Comparison of ENCODE assay signal across 8 cellular contexts in genomic region chr16:31487076-31487719, GRCh38. TPM values are rescaled to one million over a fixed set of nuclear protein-coding genes. Genes with fewer than 3 reads are reported as not detected.
DNase-seq lines count a peak whose midpoint lies in the region; ATAC-seq and TF ChIP-seq lines count a peak whose summit lies in the region.

No MANE protein-coding gene starts in this region.

- H3K4me1 ChIP-seq in KMS-11 (ENCODE audit: low read depth, poor library complexity, severe bottlenecking) (no peaks in the 10 kb centered on the region), neuron (ENCODE audit: insufficient read depth, low read length) (peaks cover 5% of the 10 kb centered on the region)

- no peak for TF ChIP-seq CTCF in CD14-positive monocyte (IDR thresholded peaks at IDR 0.05)
- TF ChIP-seq CTCF in KMS-11 (conservative IDR thresholded peaks at IDR 0.05; ENCODE audit: low read depth, low read length) = no peak
- TF ChIP-seq CTCF in epithelial cell of esophagus (IDR thresholded peaks at IDR 0.05; ENCODE audit: insufficient read depth, low read depth, low read length, missing control alignments) = no peak

- peaks cover 5 to 41% (median 34%) of the 10 kb centered on the region in 3 donors for H3K27me3 Mint-ChIP-seq in CD14-positive monocyte (ENCODE audit: low read depth in 3 of 3)

- ATAC-seq in HG02763 (IDR thresholded peaks at IDR 0.05; ENCODE audit: unreplicated experiment) = no peak

- peaks cover 16% of the 10 kb centered on the region for H3K4me1 Mint-ChIP-seq in CD14-positive monocyte

- peaks cover 18 to 21% of the 10 kb centered on the region in 2 donors for H3K36me3 Mint-ChIP-seq in CD14-positive monocyte

- H3K36me3 ChIP-seq in KMS-11 (ENCODE audit: insufficient read depth) (no peaks in the 10 kb centered on the region), neuron (ENCODE audit: insufficient read depth, low read length) (peaks cover 35% of the 10 kb centered on the region)

- peaks cover 2% of the 10 kb centered on the region for H3K9me3 ChIP-seq in neuron (ENCODE audit: low read length)

- no peak overlapping the region for H3K27ac ChIP-seq in KMS-11

- peak overlapping the region; percentile 10; the same call in 1 of the 2 replicates for H3K9ac ChIP-seq in KMS-11

- peak overlapping the region; percentile 53 for H3K4me3 ChIP-seq in KMS-11 (IDR thresholded peaks at IDR 0.05; ENCODE audit: insufficient read depth, low read depth, low read length)
- peak overlapping the region; percentile 54 for H3K4me3 ChIP-seq in epithelial cell of esophagus (ENCODE audit: low read length)
- H3K4me3 ChIP-seq in neuron (ENCODE audit: low read length) = peak overlapping the region; percentile 27

- no peaks in the 10 kb centered on the region for H3K79me2 ChIP-seq in KMS-11 (ENCODE audit: insufficient read depth, low read depth)

- H3K27me3 ChIP-seq in KMS-11 (ENCODE audit: insufficient read depth, low read depth) (no peaks in the 10 kb centered on the region), neuron (ENCODE audit: insufficient read depth, low read length) (no peaks in the 10 kb centered on the region)

- intact Hi-C loops in CD14-positive monocyte (cut with micrococcal nuclease) = no loop called here

- H3K4me2 ChIP-seq in KMS-11 = peak overlapping the region; percentile 58

- peak overlapping the region; percentile 86 to 91 for H3K4me3 Mint-ChIP-seq in CD14-positive monocyte

- H3K9me3 Mint-ChIP-seq in CD14-positive monocyte = peaks cover 0 to 2% (median 0%) of the 10 kb centered on the region in 7 donors

- no peak overlapping the region for H3K27ac Mint-ChIP-seq in CD14-positive monocyte

- peak overlapping the region; percentile 93 for H2AFZ ChIP-seq in KMS-11 (ENCODE audit: low read depth)
- peak overlapping the region; percentile 22 for H2AFZ ChIP-seq in neuron (ENCODE audit: low read depth, low read length)

- H4K20me1 ChIP-seq in KMS-11 (ENCODE audit: insufficient read depth) = no peaks in the 10 kb centered on the region

- no peak for DNase-seq in CD14-positive monocyte (ENCODE audit: low spot score)
- DNase-seq in epithelial cell of esophagus (ENCODE audit: low read depth) = no peak
- DNase-seq in occipital lobe (lab: John Stamatoyannopoulos, UW) = no peak
- DNase-seq in NCI-H146 (lab: John Stamatoyannopoulos, UW) = no peak
- no peak for DNase-seq in NCI-H1436 treated with DMSO at 0.1 percent for 48 hours (lab: John Stamatoyannopoulos, UW)

RNA-seq across cellular contexts. Expression of gene SLC5A2, which starts 4.3 kb away (rescaled TPM):
- polyA plus RNA-seq in CD14-positive monocyte = not detected
- total RNA-seq in occipital lobe = 0.62 TPM

RNA-seq across cellular contexts. Expression of gene TGFB1I1, which starts 15.2 kb away (rescaled TPM):
- under 1 TPM in 1 of 2 donors, not detected in 1; 0.16 TPM for polyA plus RNA-seq in CD14-positive monocyte
- 3.7 TPM for total RNA-seq in occipital lobe

RNA-seq across cellular contexts. Expression of gene RUSF1, which starts 21.0 kb away (rescaled TPM):
- polyA plus RNA-seq in CD14-positive monocyte = 10 to 100 TPM; 10.3 to 11.8 TPM
- total RNA-seq in occipital lobe = 34.5 TPM

RNA-seq across cellular contexts. Expression of gene ARMC5, which starts 27.9 kb away (rescaled TPM):
- 1 to 10 TPM; 2.9 to 4.2 TPM for polyA plus RNA-seq in CD14-positive monocyte
- 8.4 TPM for total RNA-seq in occipital lobe

RNA-seq across cellular contexts. Expression of gene AHSP, which starts 40.5 kb away (rescaled TPM):
- under 1 TPM in 1 of 2 donors, not detected in 1; 0.84 TPM for polyA plus RNA-seq in CD14-positive monocyte
- 8.1 TPM for total RNA-seq in occipital lobe
